Comparison of ENCODE assay signal across 11 cellular contexts in genomic region chr12:104748790-104749189, GRCh38.
DNase-seq lines count a peak whose midpoint lies in the region; ATAC-seq and TF ChIP-seq lines count a peak whose summit lies in the region.
"Had no signal": no experiment of that assay in that cellular context is flagged by ENCODE, and none has a peak within 500 bp of the region (broad histone marks: within the 10 kb centered on the region; RNA-seq: fewer than 3 reads in every experiment).

No MANE protein-coding gene starts in this region.

- H3K36me3 ChIP-seq in KOPT-K1 (ENCODE audit: insufficient read depth, low read length) (peaks cover 24% of the 10 kb centered on the region), mucosa of descending colon (ENCODE audit: low read depth) (no peaks in the 10 kb centered on the region)

- H3K27ac ChIP-seq in KOPT-K1 (ENCODE audit: low read depth, low read length, poor library complexity, severe bottlenecking) = peak overlapping the region; percentile 52

- H3K4me1 ChIP-seq in mucosa of descending colon (ENCODE audit: low read depth) = no peaks in the 10 kb centered on the region

- intact Hi-C loops in mucosa of descending colon (cut with DNase I, micrococcal nuclease) = no loop called here

- no peaks in the 10 kb centered on the region for H3K9me3 ChIP-seq in KOPT-K1 (ENCODE audit: insufficient read depth, low read length, poor library complexity, severe bottlenecking)
- no peaks in the 10 kb centered on the region for H3K9me3 ChIP-seq in mucosa of descending colon

- peak; percentile 64 for DNase-seq in AG08396 (ENCODE audit: low spot score)
- DNase-seq in epithelial cell of esophagus (ENCODE audit: low read depth) = peak; percentile 78
- peak in 1 of 3 donors; percentile 16 for DNase-seq in mucosa of descending colon
- no peak for DNase-seq in stimulated activated CD4-positive, alpha-beta T cell treated with anti-CD3 and anti-CD28 coated beads, Interleukin-1b, Interleukin-23, amount 100 ng/mL, for 48 hours
- DNase-seq in NCI-H1105 (lab: John Stamatoyannopoulos, UW) = no peak
- no peak for DNase-seq in NCI-H510A treated with DMSO at 0.1 percent for 48 hours (lab: John Stamatoyannopoulos, UW)
- no peak for DNase-seq in superior temporal gyrus (ENCODE audit: extremely low spot score)
- DNase-seq: activated B cell treated with CpG ODN at 0.5 μM for 24 hours; activated effector memory CD4-positive, alpha-beta T cell treated with anti-CD3 and anti-CD28 coated beads, Interleukin-2, amount 50 U/mL, for 16 hours; stimulated activated CD4-positive, alpha-beta T cell treated with anti-CD3 and anti-CD28 coated beads, Interleukin-4, amount 100 ng/mL, for 24 hours had no signal

- ATAC-seq in mucosa of descending colon = peak; percentile 40

- no peak overlapping the region for H3K4me3 ChIP-seq in epithelial cell of esophagus (ENCODE audit: low read length)
- H3K4me3 ChIP-seq in mucosa of descending colon = no peak overlapping the region

- no peak for TF ChIP-seq CTCF in epithelial cell of esophagus (IDR thresholded peaks at IDR 0.05; ENCODE audit: insufficient read depth, low read depth, low read length, missing control alignments)
- TF ChIP-seq CTCF in mucosa of descending colon (IDR thresholded peaks at IDR 0.05) = no peak

Comparison
In these comparisons a context has a peak if more than half of its experiments do, and no peak if none do; other contexts are left out.
1. DNase-seq: peak in AG08396 (single experiment) and epithelial cell of esophagus (single experiment); none in stimulated activated CD4-positive, alpha-beta T cell treated with anti-CD3 and anti-CD28 coated beads, Interleukin-1b, Interleukin-23, amount 100 ng/mL, for 48 hours (single experiment), NCI-H1105 (single experiment), NCI-H510A treated with DMSO at 0.1 percent for 48 hours (single experiment) and superior temporal gyrus (single experiment).